9 cellular contexts compared by ENCODE assay signal in genomic region chr3:112979244-112979832, GRCh38. TPM values are rescaled to one million over a fixed set of nuclear protein-coding genes. Genes with fewer than 3 reads are reported as not detected.
A peak's percentile ranks its signal among the peaks of the same experiment; 100 is the strongest.
DNase-seq lines count a peak whose midpoint lies in the region; ATAC-seq and TF ChIP-seq lines count a peak whose summit lies in the region.
"Had no signal": no experiment of that assay in that cellular context is flagged by ENCODE, and none has a peak within 500 bp of the region (broad histone marks: within the 10 kb centered on the region; RNA-seq: fewer than 3 reads in every experiment).

No MANE protein-coding gene starts in this region.

- 92% methylated on average over 1 of the region's 1 CpG for WGBS in hepatocyte (ENCODE audit: low lambda C conversion rate, missing lambda C conversion rate)

- H3K27ac Mint-ChIP-seq in activated naive CD4-positive, alpha-beta T cell treated with anti-CD3 and anti-CD28 coated beads, Interleukin-2, amount 10 ng/mL, durations not matched to agents 7 days and 5 days: no peak overlapping the region

- ATAC-seq in GM21515 (IDR thresholded peaks at IDR 0.05; ENCODE audit: unreplicated experiment): no peak

- peak; percentile 60 for DNase-seq in ELR (ENCODE audit: low read depth)
- DNase-seq in KBM-7: peak; percentile 40
- DNase-seq in hepatocyte (ENCODE audit: low spot score): peak; percentile 57
- DNase-seq in tibial artery: no peak
- DNase-seq in cerebellar nuclear complex (lab: John Stamatoyannopoulos, UW): no peak
- no peak for DNase-seq in activated naive CD4-positive, alpha-beta T cell treated with anti-CD3 and anti-CD28 coated beads, Interleukin-2, amount 10 ng/mL, durations not matched to agents 7 days and 5 days

- in situ Hi-C loops in KBM-7 (cut with MboI; ENCODE audit: low pct_unique_long_range_greater_than_20kb, low sequenced_read_pairs): loop anchor here (25.0 kb wide), 1 partner anchor 242 kb away; no protein-coding TSS in a partner anchor

- H2AFZ ChIP-seq in hepatocyte: no peak overlapping the region

- H4K20me1 ChIP-seq in hepatocyte (ENCODE audit: insufficient read depth, poor library complexity, severe bottlenecking): no peaks in the 10 kb centered on the region

- H3K27me3 ChIP-seq in hepatocyte (no peaks in the 10 kb centered on the region), tibial artery (no peaks in the 10 kb centered on the region)

- H3K9me3 ChIP-seq in hepatocyte (ENCODE audit: low read depth) (no peaks in the 10 kb centered on the region), tibial artery (no peaks in the 10 kb centered on the region)

- peaks cover 55% of the 10 kb centered on the region for H3K4me1 Mint-ChIP-seq in activated naive CD4-positive, alpha-beta T cell treated with anti-CD3 and anti-CD28 coated beads, Interleukin-2, amount 10 ng/mL, durations not matched to agents 7 days and 5 days

- no peak overlapping the region for H3K4me2 ChIP-seq in hepatocyte

- no peak overlapping the region for H3K27ac ChIP-seq in VCaP
- H3K27ac ChIP-seq in hepatocyte: no peak overlapping the region
- no peak overlapping the region for H3K27ac ChIP-seq in tibial artery
- H3K27ac ChIP-seq: skin epidermis had no signal

- H3K4me1 ChIP-seq in hepatocyte (ENCODE audit: insufficient read depth) (no peaks in the 10 kb centered on the region), tibial artery (no peaks in the 10 kb centered on the region)

- intact Hi-C loops in tibial artery (cut with DNase I; ENCODE audit: low total_unique reads): no loop called here

- CTCF ChIA-PET in activated naive CD4-positive, alpha-beta T cell treated with anti-CD3 and anti-CD28 coated beads, Interleukin-2, amount 10 ng/mL, durations not matched to agents 7 days and 5 days (lab: Charles Lee): interaction anchor here (0.6 to 8.5 kb wide), 20 partner anchors 9 to 410 kb away, joined by 3 to 91 read pairs (median 4); partner anchors contain the start of gene GTPBP8

- no peaks in the 10 kb centered on the region for H3K9me3 Mint-ChIP-seq in activated naive CD4-positive, alpha-beta T cell treated with anti-CD3 and anti-CD28 coated beads, Interleukin-2, amount 10 ng/mL, durations not matched to agents 7 days and 5 days

- no peaks in the 10 kb centered on the region for H3K27me3 Mint-ChIP-seq in activated naive CD4-positive, alpha-beta T cell treated with anti-CD3 and anti-CD28 coated beads, Interleukin-2, amount 10 ng/mL, durations not matched to agents 7 days and 5 days

- H3K9me2 ChIP-seq in hepatocyte (replicated peaks; ENCODE audit: insufficient read depth): no peaks in the 10 kb centered on the region

- peak; percentile 78 for TF ChIP-seq CTCF in VCaP (conservative IDR thresholded peaks at IDR 0.05)
- peak; percentile 70 for TF ChIP-seq CTCF in hepatocyte (IDR thresholded peaks at IDR 0.05; ENCODE audit: poor library complexity)
- peak; percentile 65 to 72 for TF ChIP-seq CTCF in tibial artery (IDR thresholded peaks at IDR 0.05)

- no peaks in the 10 kb centered on the region for H3K36me3 Mint-ChIP-seq in activated naive CD4-positive, alpha-beta T cell treated with anti-CD3 and anti-CD28 coated beads, Interleukin-2, amount 10 ng/mL, durations not matched to agents 7 days and 5 days

- H3K4me3 Mint-ChIP-seq in activated naive CD4-positive, alpha-beta T cell treated with anti-CD3 and anti-CD28 coated beads, Interleukin-2, amount 10 ng/mL, durations not matched to agents 7 days and 5 days: no peak overlapping the region

- H3K36me3 ChIP-seq in hepatocyte (replicated peaks; ENCODE audit: insufficient read depth, low read depth) (no peaks in the 10 kb centered on the region), tibial artery (no peaks in the 10 kb centered on the region)

- no peaks in the 10 kb centered on the region for H3K79me2 ChIP-seq in hepatocyte

- H3K4me3 ChIP-seq in hepatocyte (no peak overlapping the region), tibial artery (no peak overlapping the region)
- H3K4me3 ChIP-seq: skin epidermis had no signal

RNA-seq across cellular contexts. Expression of gene CD200R1, which starts 4.4 kb away (rescaled TPM):
- total RNA-seq in hepatocyte: 0.20 and 0.93 TPM in 2 replicates
- polyA plus RNA-seq in hepatocyte: 0.45 TPM in 1 of 2 replicates, not detected in the other

RNA-seq across cellular contexts. Expression of gene GTPBP8, which starts 11.4 kb away (rescaled TPM):
- total RNA-seq in hepatocyte: 19.1 and 21.5 TPM in 2 replicates
- polyA plus RNA-seq in hepatocyte: 9.0 and 11.8 TPM in 2 replicates

Comparison
In these comparisons a context has a peak if more than half of its experiments do, and no peak if none do; other contexts are left out.
1. DNase-seq: peak in ELR (single experiment), KBM-7 (single experiment) and hepatocyte (single experiment); none in tibial artery (0 of 2), cerebellar nuclear complex (0 of 2) and activated naive CD4-positive, alpha-beta T cell treated with anti-CD3 and anti-CD28 coated beads, Interleukin-2, amount 10 ng/mL, durations not matched to agents 7 days and 5 days (single experiment).
2. Peak in every context shown above with its lines, with median percentiles within 50 percentile points of each other: CTCF ChIP-seq.